8 cellular contexts compared by ENCODE assay signal in genomic region chr1:162562452-162562828, GRCh38. TPM values are rescaled to one million over a fixed set of nuclear protein-coding genes. Genes with fewer than 3 reads are reported as not detected.
DNase-seq lines count a peak whose midpoint lies in the region; ATAC-seq lines count a peak whose summit lies in the region.

No MANE protein-coding gene starts in this region.

- H3K27me3 Mint-ChIP-seq in activated naive CD4-positive, alpha-beta T cell treated with anti-CD3 and anti-CD28 coated beads, Interleukin-2, amount 10 ng/mL, durations not matched to agents 7 days and 5 days: no peaks in the 10 kb centered on the region
- H3K27me3 Mint-ChIP-seq in dendritic cell treated with granulocyte-macrophage colony-stimulating factor and Interleukin-4, amounts not matched to agents 40 ng/mL and 50 ng/mL, for 4 days: no peaks in the 10 kb centered on the region
- H3K27me3 Mint-ChIP-seq in naive thymus-derived CD8-positive, alpha-beta T cell: no peaks in the 10 kb centered on the region

- ATAC-seq in naive thymus-derived CD8-positive, alpha-beta T cell: no peak

- H3K36me3 Mint-ChIP-seq in activated naive CD4-positive, alpha-beta T cell treated with anti-CD3 and anti-CD28 coated beads, Interleukin-2, amount 10 ng/mL, durations not matched to agents 7 days and 5 days: no peaks in the 10 kb centered on the region
- peaks cover 27% of the 10 kb centered on the region for H3K36me3 Mint-ChIP-seq in dendritic cell treated with granulocyte-macrophage colony-stimulating factor and Interleukin-4, amounts not matched to agents 40 ng/mL and 50 ng/mL, for 4 days (ENCODE audit: low read depth)
- H3K36me3 Mint-ChIP-seq in naive thymus-derived CD8-positive, alpha-beta T cell: peaks cover 0 to 8% (median 6%) of the 10 kb centered on the region in 3 donors

- H3K9me3 Mint-ChIP-seq in activated naive CD4-positive, alpha-beta T cell treated with anti-CD3 and anti-CD28 coated beads, Interleukin-2, amount 10 ng/mL, durations not matched to agents 7 days and 5 days: no peaks in the 10 kb centered on the region
- no peaks in the 10 kb centered on the region for H3K9me3 Mint-ChIP-seq in dendritic cell treated with granulocyte-macrophage colony-stimulating factor and Interleukin-4, amounts not matched to agents 40 ng/mL and 50 ng/mL, for 4 days
- peaks cover 0 to 2% (median 0%) of the 10 kb centered on the region in 9 donors for H3K9me3 Mint-ChIP-seq in naive thymus-derived CD8-positive, alpha-beta T cell

- peak overlapping the region; percentile 82 for H3K4me3 Mint-ChIP-seq in activated naive CD4-positive, alpha-beta T cell treated with anti-CD3 and anti-CD28 coated beads, Interleukin-2, amount 10 ng/mL, durations not matched to agents 7 days and 5 days
- peak overlapping the region; percentile 97 for H3K4me3 Mint-ChIP-seq in dendritic cell treated with granulocyte-macrophage colony-stimulating factor and Interleukin-4, amounts not matched to agents 40 ng/mL and 50 ng/mL, for 4 days
- peak overlapping the region; percentile 81 to 98 (median 94) for H3K4me3 Mint-ChIP-seq in naive thymus-derived CD8-positive, alpha-beta T cell

- intact Hi-C loops in dendritic cell treated with granulocyte-macrophage colony-stimulating factor and Interleukin-4, amounts not matched to agents 40 ng/mL and 50 ng/mL, for 4 days (cut with micrococcal nuclease): loop anchor here (5.0 kb wide), 1 partner anchor 35 kb away; no protein-coding TSS in a partner anchor

- POLR2A ChIA-PET in naive thymus-derived CD8-positive, alpha-beta T cell (lab: Charles Lee): no interaction called here

- CTCF ChIA-PET in activated naive CD4-positive, alpha-beta T cell treated with anti-CD3 and anti-CD28 coated beads, Interleukin-2, amount 10 ng/mL, durations not matched to agents 7 days and 5 days (lab: Charles Lee): no interaction called here

- peak overlapping the region; percentile 81 for H3K27ac Mint-ChIP-seq in activated naive CD4-positive, alpha-beta T cell treated with anti-CD3 and anti-CD28 coated beads, Interleukin-2, amount 10 ng/mL, durations not matched to agents 7 days and 5 days
- peak overlapping the region; percentile 98 for H3K27ac Mint-ChIP-seq in dendritic cell treated with granulocyte-macrophage colony-stimulating factor and Interleukin-4, amounts not matched to agents 40 ng/mL and 50 ng/mL, for 4 days
- peak overlapping the region; percentile 73 to 99 (median 96) for H3K27ac Mint-ChIP-seq in naive thymus-derived CD8-positive, alpha-beta T cell

- H3K4me1 Mint-ChIP-seq in activated naive CD4-positive, alpha-beta T cell treated with anti-CD3 and anti-CD28 coated beads, Interleukin-2, amount 10 ng/mL, durations not matched to agents 7 days and 5 days: peaks cover 27% of the 10 kb centered on the region
- peaks cover 35% of the 10 kb centered on the region for H3K4me1 Mint-ChIP-seq in dendritic cell treated with granulocyte-macrophage colony-stimulating factor and Interleukin-4, amounts not matched to agents 40 ng/mL and 50 ng/mL, for 4 days (ENCODE audit: low read depth)
- peaks cover 23 to 40% (median 32%) of the 10 kb centered on the region in 4 donors for H3K4me1 Mint-ChIP-seq in naive thymus-derived CD8-positive, alpha-beta T cell

- DNase-seq in activated naive CD4-positive, alpha-beta T cell treated with anti-CD3 and anti-CD28 coated beads, Interleukin-2, amount 10 ng/mL, durations not matched to agents 7 days and 5 days: no peak
- DNase-seq in activated naive CD4-positive, alpha-beta T cell treated with Interleukin-2 at 50 U/mL for 16 hours: no peak
- peak; percentile 74 for DNase-seq in OCI-M1 (lab: John Stamatoyannopoulos, UW)
- DNase-seq in naive thymus-derived CD8-positive, alpha-beta T cell: peak in 2 of 10 donors; percentile 7 to 9
- DNase-seq in NCI-H1694 treated with DMSO at 0.1 percent for 48 hours (lab: John Stamatoyannopoulos, UW): no peak
- DNase-seq in stimulated activated CD4-positive, alpha-beta T cell treated with anti-CD3 and anti-CD28 coated beads, Interleukin-4, amount 100 ng/mL, for 24 hours: no peak
- no peak for DNase-seq in UCSD-AML1 (lab: John Stamatoyannopoulos, UW; ENCODE audit: unreplicated experiment)

RNA-seq across cellular contexts. Expression of gene UAP1, which starts 0.9 kb away (rescaled TPM):
- total RNA-seq in naive thymus-derived CD8-positive, alpha-beta T cell: 10 to 100 TPM; 17.1 to 17.3 TPM
- 10 to 100 TPM; 20.7 to 27.0 (median 23.4) TPM for polyA plus RNA-seq in naive thymus-derived CD8-positive, alpha-beta T cell
